ENCODE assay signal across 15 cellular contexts in genomic region chr14:81485372-81485771, GRCh38. TPM values are rescaled to one million over a fixed set of nuclear protein-coding genes. Genes with fewer than 3 reads are reported as not detected.
DNase-seq lines count a peak whose midpoint lies in the region; ATAC-seq and FAIRE-seq lines count a peak whose summit lies in the region.
"Had no signal": no experiment of that assay in that cellular context is flagged by ENCODE, and none has a peak within 500 bp of the region (broad histone marks: within the 10 kb centered on the region; RNA-seq: fewer than 3 reads in every experiment).

No MANE protein-coding gene starts in this region.

- peak overlapping the region; percentile 32 to 38 for H3K27ac ChIP-seq in small intestine (ENCODE audit: low read depth in 1 of 2, low read length in 1 of 2)

- H3K27me3 Mint-ChIP-seq in activated CD4-positive, alpha-beta T cell treated with anti-CD3 and anti-CD28 coated beads, Interleukin-2, amount 10 ng/mL, durations not matched to agents 7 days and 5 days = no peaks in the 10 kb centered on the region

- no peak overlapping the region for H3K4me3 ChIP-seq in small intestine (ENCODE audit: low read depth in 1 of 2, low read length in 2 of 2)

- peak; percentile 20 for DNase-seq in activated CD4-positive, alpha-beta T cell treated with anti-CD3 and anti-CD28 coated beads, Interleukin-2, amount 10 ng/mL, durations not matched to agents 7 days and 5 days
- DNase-seq in activated CD4-positive, alpha-beta T cell treated with anti-CD3 and anti-CD28 coated beads, Interleukin-2, amount 50 U/mL, for 48 hours = no peak
- DNase-seq in small intestine = peak; percentile 12
- no peak for DNase-seq in RKO (ENCODE audit: low spot score)
- no peak for DNase-seq in mucosa of gallbladder (ENCODE audit: low spot score)
- DNase-seq: 8988T; activated CD4-positive, alpha-beta T cell treated with anti-CD3 and anti-CD28 coated beads, Interleukin-2, amount 50 U/mL, for 4 hours; DND-41; kidney; NCI-H226; SK-N-SH; trophoblast cell had no signal

- H3K9me3 Mint-ChIP-seq in activated CD4-positive, alpha-beta T cell treated with anti-CD3 and anti-CD28 coated beads, Interleukin-2, amount 10 ng/mL, durations not matched to agents 7 days and 5 days = no peaks in the 10 kb centered on the region

- no peak for FAIRE-seq in small intestine (lab: Jason Lieb, UNC)
- FAIRE-seq: kidney had no signal

- ATAC-seq in HG02763 (IDR thresholded peaks at IDR 0.05; ENCODE audit: unreplicated experiment) = peak; percentile 88
- peak; percentile 94 for ATAC-seq in HG03558 (IDR thresholded peaks at IDR 0.05; ENCODE audit: extremely low read depth, unreplicated experiment)
- no peak for ATAC-seq in GM19328 (IDR thresholded peaks at IDR 0.05; ENCODE audit: unreplicated experiment)

- peaks cover 20% of the 10 kb centered on the region for H3K4me1 Mint-ChIP-seq in activated CD4-positive, alpha-beta T cell treated with anti-CD3 and anti-CD28 coated beads, Interleukin-2, amount 10 ng/mL, durations not matched to agents 7 days and 5 days

- H3K36me3 ChIP-seq in small intestine (ENCODE audit: control insufficient read depth in 2 of 2, insufficient read depth in 2 of 2, low read length in 2 of 2) = peaks cover 12 to 32% of the 10 kb centered on the region in 2 donors

- POLR2A ChIA-PET in activated CD4-positive, alpha-beta T cell treated with anti-CD3 and anti-CD28 coated beads, Interleukin-2, amount 10 ng/mL, durations not matched to agents 7 days and 5 days (lab: Charles Lee) = no interaction called here

- 74 to 90% (median 76%) methylated on average over 7 of the region's 7 CpGs for WGBS in small intestine, 3 donors

- no peaks in the 10 kb centered on the region for H3K27me3 ChIP-seq in small intestine (ENCODE audit: control insufficient read depth in 2 of 2, insufficient read depth in 2 of 2, low read length in 2 of 2)

- peaks cover 62% of the 10 kb centered on the region for H3K36me3 Mint-ChIP-seq in activated CD4-positive, alpha-beta T cell treated with anti-CD3 and anti-CD28 coated beads, Interleukin-2, amount 10 ng/mL, durations not matched to agents 7 days and 5 days (ENCODE audit: low read depth)

- CTCF ChIA-PET in activated CD4-positive, alpha-beta T cell treated with anti-CD3 and anti-CD28 coated beads, Interleukin-2, amount 10 ng/mL, durations not matched to agents 7 days and 5 days (lab: Charles Lee) = no interaction called here

- H3K27ac Mint-ChIP-seq in activated CD4-positive, alpha-beta T cell treated with anti-CD3 and anti-CD28 coated beads, Interleukin-2, amount 10 ng/mL, durations not matched to agents 7 days and 5 days = peak overlapping the region; percentile 41

- H3K4me3 Mint-ChIP-seq in activated CD4-positive, alpha-beta T cell treated with anti-CD3 and anti-CD28 coated beads, Interleukin-2, amount 10 ng/mL, durations not matched to agents 7 days and 5 days = no peak overlapping the region

- no peaks in the 10 kb centered on the region for H3K4me1 ChIP-seq in small intestine (ENCODE audit: control insufficient read depth in 2 of 2, insufficient read depth in 1 of 2, low read depth in 1 of 2, low read length in 1 of 2)

- no peaks in the 10 kb centered on the region for H3K9me3 ChIP-seq in small intestine (ENCODE audit: control insufficient read depth, low read depth)
- H3K9me3 ChIP-seq: SK-N-SH had no signal

RNA-seq across cellular contexts. Expression of gene SEL1L, which starts 48.3 kb away (rescaled TPM):
- 10 to 100 TPM; 52.3 to 60.8 TPM for total RNA-seq in activated CD4-positive, alpha-beta T cell treated with anti-CD3 and anti-CD28 coated beads, Interleukin-2, amount 10 ng/mL, durations not matched to agents 7 days and 5 days
- polyA plus RNA-seq in small intestine = 10 to 100 TPM in 1 of 3 donors, 1 to 10 TPM in 2; 7.4 to 22.3 (median 8.6) TPM
- 111 TPM for total RNA-seq in mucosa of gallbladder

Comparison
In these comparisons a context has a peak if more than half of its experiments do, and no peak if none do; other contexts are left out.
1. DNase-seq: peak in activated CD4-positive, alpha-beta T cell treated with anti-CD3 and anti-CD28 coated beads, Interleukin-2, amount 10 ng/mL, durations not matched to agents 7 days and 5 days (single experiment) and small intestine (single experiment); none in activated CD4-positive, alpha-beta T cell treated with anti-CD3 and anti-CD28 coated beads, Interleukin-2, amount 50 U/mL, for 48 hours (0 of 2), RKO (single experiment) and mucosa of gallbladder (single experiment).